30 cellular contexts compared by ENCODE assay signal in the genomic region with DNA sequence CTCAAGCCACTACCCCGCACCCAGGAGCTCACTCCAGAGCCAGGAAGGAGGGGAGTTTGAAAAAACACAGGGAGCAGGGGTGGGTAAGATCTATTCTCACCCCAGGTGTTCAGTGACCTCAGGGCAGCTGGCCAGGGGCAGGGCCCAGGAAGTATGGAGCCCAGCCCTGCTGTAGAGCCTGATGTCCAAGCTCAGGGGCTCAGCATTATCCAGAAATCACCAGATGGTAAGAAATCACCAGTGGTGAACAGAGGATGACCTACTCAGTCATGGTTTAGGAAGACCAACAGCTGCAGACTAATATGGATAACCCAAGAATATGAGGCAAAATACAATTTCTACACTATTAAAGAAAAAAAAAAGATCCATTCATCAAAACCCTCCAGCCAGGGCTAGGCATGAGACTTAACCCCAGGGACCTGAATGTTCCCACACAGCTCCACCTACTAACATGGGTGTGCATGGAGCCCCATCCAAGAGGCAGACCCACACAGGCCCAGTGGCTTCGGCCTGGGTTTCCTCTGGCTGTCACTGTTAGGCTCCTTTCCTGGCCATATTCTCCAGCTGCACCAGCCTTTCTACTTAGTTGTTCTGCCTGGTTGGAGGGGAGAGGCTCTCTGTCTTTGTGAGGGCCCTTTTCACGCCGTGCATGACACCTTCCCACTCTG.
"Had no signal": no experiment of that assay in that cellular context is flagged by ENCODE, and none has a peak within 500 bp of the region (broad histone marks: within the 10 kb centered on the region; RNA-seq: fewer than 3 reads in every experiment).

No MANE protein-coding gene starts in this region.

- H3K27me3 ChIP-seq: colonic mucosa, thyroid gland, upper lobe of left lung, vagina had no signal

- H3K36me3 ChIP-seq: colonic mucosa, esophagus squamous epithelium, stomach, thyroid gland, upper lobe of left lung, vagina, WERI-Rb-1 had no signal

- H3K4me1 ChIP-seq: colonic mucosa, esophagus squamous epithelium, stomach, thyroid gland, upper lobe of left lung, vagina had no signal

- H3K9me3 ChIP-seq: colonic mucosa, esophagus squamous epithelium, stomach, thyroid gland, upper lobe of left lung, vagina had no signal

- H3K27ac ChIP-seq: colonic mucosa, epithelial cell of prostate, esophagus squamous epithelium, hepatocyte, stomach, thyroid gland, upper lobe of left lung, vagina, WERI-Rb-1 had no signal

- ATAC-seq: activated CD4-positive, CD25-positive, alpha-beta regulatory T cell treated with anti-CD3 and anti-CD28 coated beads, Interleukin-2, amount 50 U/mL, for 24 hours; naive thymus-derived CD8-positive, alpha-beta T cell; sciatic nerve; stimulated activated naive B cell treated with anti-CD40 and anti-IgM and Interleukin-4, amounts not matched to agents 10 μg/mL and 1 μg/mL and 100 μg/mL, for 72 hours; T-helper 17 cell had no signal

- H3K4me2 ChIP-seq: hepatocyte, smooth muscle cell had no signal

- H3K4me3 ChIP-seq: colonic mucosa, esophagus squamous epithelium, hepatocyte, smooth muscle cell, stomach, thyroid gland, upper lobe of left lung, vagina had no signal

- DNase-seq: activated CD4-positive, alpha-beta T cell treated with anti-CD3 and anti-CD28 coated beads for 48 hours; activated CD4-positive, alpha-beta T cell treated with anti-CD3 and anti-CD28 coated beads, Interleukin-2, amount 50 U/mL, for 48 hours; activated CD8-positive, alpha-beta memory T cell treated with anti-CD3 and anti-CD28 coated beads for 24 hours; activated effector memory CD4-positive, alpha-beta T cell treated with Interleukin-2 at 50 U/mL for 16 hours; activated naive CD4-positive, alpha-beta T cell treated with Interleukin-2 at 50 U/mL for 16 hours; anterior cingulate cortex; cerebellar nuclear complex; colonic mucosa; effector CD8-positive, alpha-beta T cell; esophagus squamous epithelium; islet precursor cell; left cardiac atrium; midbrain; naive thymus-derived CD8-positive, alpha-beta T cell; occipital lobe; stimulated activated CD4-positive, alpha-beta T cell treated with anti-CD3 and anti-CD28 coated beads, Interleukin-15, amount 100 ng/mL, for 24 hours; stimulated activated CD4-positive, alpha-beta T cell treated with anti-CD3 and anti-CD28 coated beads, Interleukin-2, amount 100 ng/mL, for 24 hours; stimulated activated naive B cell treated with anti-CD40 and anti-IgM and Interleukin-4, amounts not matched to agents 10 μg/mL and 1 μg/mL and 100 μg/mL, for 72 hours; stomach; T-helper 17 cell; T1000; thyroid gland; upper lobe of left lung; WERI-Rb-1 had no signal
